Comparison of ENCODE assay signal across 30 cellular contexts in the genomic region with DNA sequence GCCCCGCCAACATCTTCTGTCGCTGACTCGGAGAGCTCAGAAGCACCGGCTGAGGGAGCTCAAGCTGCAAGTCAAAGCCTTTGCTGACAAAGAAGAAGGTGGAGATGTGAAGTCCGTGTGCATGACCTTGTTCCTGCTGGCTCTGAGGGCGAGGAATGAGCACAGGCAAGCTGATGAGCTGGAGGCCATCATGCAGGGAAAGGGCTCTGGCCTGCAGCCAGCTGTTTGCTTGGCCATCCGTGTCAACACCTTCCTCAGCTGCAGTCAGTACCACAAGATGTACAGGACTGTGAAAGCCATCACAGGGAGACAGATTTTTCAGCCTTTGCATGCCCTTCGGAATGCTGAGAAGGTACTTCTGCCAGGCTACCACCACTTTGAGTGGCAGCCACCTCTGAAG. TPM values are rescaled to one million over a fixed set of nuclear protein-coding genes. Genes with fewer than 3 reads are reported as not detected.
"Had no signal": no experiment of that assay in that cellular context is flagged by ENCODE, and none has a peak within 500 bp of the region (broad histone marks: within the 10 kb centered on the region; RNA-seq: fewer than 3 reads in every experiment).

No MANE protein-coding gene starts in this region.

- DNase-seq: activated B cell treated with CpG ODN at 0.5 μM for 24 hours; activated CD4-positive, alpha-beta T cell treated with anti-CD3 and anti-CD28 coated beads, Interleukin-2, amount 50 U/mL, for 1 hour; activated CD8-positive, alpha-beta T cell treated with anti-CD3 and anti-CD28 coated beads for 36 hours; activated gamma-delta T cell treated with Interleukin-2 at 50 U/mL for 16 hours; activated naive CD4-positive, alpha-beta T cell treated with anti-CD3 and anti-CD28 coated beads, Interleukin-2, amount 50 U/mL, for 16 hours; activated T-cell treated with anti-CD3 and anti-CD28 coated beads, Interleukin-2, amount 50 U/mL, for 4 hours; amygdala; central memory CD4-positive, alpha-beta T cell; endodermal cell; foreskin keratinocyte; left ventricle myocardium superior; mammary epithelial cell; retina; stimulated activated CD4-positive, alpha-beta T cell treated with anti-CD3 and anti-CD28 coated beads, Interleukin-4, amount 100 ng/mL, for 24 hours; stimulated activated naive CD8-positive, alpha-beta T cell treated with anti-CD3 and anti-CD28 coated beads, Interleukin-15, amount 100 ng/mL, for 72 hours; substantia nigra; T-cell had no signal

- H3K9me3 ChIP-seq: breast epithelium, esophagus muscularis mucosa, neutrophil, tibial nerve had no signal

- H3K27me3 ChIP-seq: breast epithelium, esophagus muscularis mucosa, neutrophil, tibial nerve had no signal

- H3K36me3 ChIP-seq: breast epithelium, neutrophil had no signal

- H3K27ac ChIP-seq: breast epithelium, esophagus muscularis mucosa, foreskin keratinocyte, neutrophil, skin epidermis, tibial nerve had no signal

- H3K4me3 ChIP-seq: breast epithelium, esophagus muscularis mucosa, skin epidermis, tibial nerve had no signal

- H3K4me1 ChIP-seq: breast epithelium, foreskin keratinocyte, tibial nerve had no signal

- ATAC-seq: activated CD8-positive, alpha-beta T cell treated with anti-CD3 and anti-CD28 coated beads for 36 hours; activated T-cell treated with anti-CD3 and anti-CD28 coated beads, Interleukin-2, amount 50 U/mL, for 4 hours; activated T-helper 17 cell treated with anti-CD3 and anti-CD28 coated beads, Interleukin-2, amount 50 U/mL, for 72 hours; foreskin keratinocyte; left ventricle myocardium superior; sciatic nerve; stimulated activated effector memory CD8-positive, alpha-beta T cell treated with anti-CD3 and anti-CD28 coated beads, Interleukin-12 subunit alpha, Interleukin-12 subunit beta, amount 100 ng/mL, for 72 hours; stimulated activated naive CD8-positive, alpha-beta T cell treated with anti-CD3 and anti-CD28 coated beads, Interleukin-15, amount 100 ng/mL, for 72 hours; T-cell had no signal

RNA-seq across cellular contexts. Expression of gene RAG2, which starts 23.6 kb away (rescaled TPM):
- total RNA-seq: activated B cell treated with CpG ODN at 0.5 μM for 24 hours; activated CD8-positive, alpha-beta T cell treated with anti-CD3 and anti-CD28 coated beads for 36 hours; activated T-cell treated with anti-CD3 and anti-CD28 coated beads, Interleukin-2, amount 50 U/mL, for 4 hours; activated T-helper 17 cell treated with anti-CD3 and anti-CD28 coated beads, Interleukin-2, amount 50 U/mL, for 72 hours; breast epithelium; endodermal cell; esophagus muscularis mucosa; foreskin keratinocyte; left ventricle myocardium superior; mammary epithelial cell; mucosa of gallbladder; osteocyte; progenitor cell of endocrine pancreas; sciatic nerve; T-cell; T-helper 2 cell treated with Interferon-gamma antibody and Interleukin-4, amounts not matched to agents 100 ng/mL and 5 ng/mL, for 36 hours; tibial nerve; ureter had no signal
- polyA plus RNA-seq: foreskin keratinocyte, mammary epithelial cell had no signal
